Comparison of ENCODE assay signal across 8 cellular contexts in genomic region chr12:107990325-107990724, GRCh38.
DNase-seq lines count a peak whose midpoint lies in the region; ATAC-seq and TF ChIP-seq lines count a peak whose summit lies in the region.

No MANE protein-coding gene starts in this region.

- POLR2A ChIA-PET in activated CD8-positive, alpha-beta T cell treated with anti-CD3 and anti-CD28 coated beads for 36 hours (lab: Charles Lee), result no interaction called here

- no peaks in the 10 kb centered on the region for H3K36me3 Mint-ChIP-seq in activated CD8-positive, alpha-beta T cell treated with anti-CD3 and anti-CD28 coated beads for 36 hours (ENCODE audit: low read depth)
- H3K36me3 Mint-ChIP-seq in glutamatergic neuron (ENCODE audit: unreplicated experiment), result no peaks in the 10 kb centered on the region

- intact Hi-C loops in activated CD8-positive, alpha-beta T cell treated with anti-CD3 and anti-CD28 coated beads for 36 hours (cut with micrococcal nuclease), result loop anchor here (5.0 to 10.0 kb wide), 3 partner anchors 194 to 522 kb away; no protein-coding TSS in a partner anchor

- H3K4me1 Mint-ChIP-seq in activated CD8-positive, alpha-beta T cell treated with anti-CD3 and anti-CD28 coated beads for 36 hours (ENCODE audit: low read depth), result no peaks in the 10 kb centered on the region
- H3K4me1 Mint-ChIP-seq in glutamatergic neuron (ENCODE audit: low read depth, unreplicated experiment), result no peaks in the 10 kb centered on the region

- H3K27ac Mint-ChIP-seq in activated CD8-positive, alpha-beta T cell treated with anti-CD3 and anti-CD28 coated beads for 36 hours, result no peak overlapping the region
- H3K27ac Mint-ChIP-seq in glutamatergic neuron (ENCODE audit: unreplicated experiment), result no peak overlapping the region

- no peak overlapping the region for H3K4me3 Mint-ChIP-seq in activated CD8-positive, alpha-beta T cell treated with anti-CD3 and anti-CD28 coated beads for 36 hours
- no peak overlapping the region for H3K4me3 Mint-ChIP-seq in glutamatergic neuron (ENCODE audit: unreplicated experiment)

- DNase-seq in NCI-H1417 (lab: John Stamatoyannopoulos, UW) (peak in 2 of 3 experiments; percentile 54 to 74), NCI-H1417 treated with DMSO at 0.1 percent for 48 hours (lab: John Stamatoyannopoulos, UW) (no peak), NCI-H1694 treated with DMSO at 0.1 percent for 48 hours (lab: John Stamatoyannopoulos, UW) (peak; percentile 42), glutamatergic neuron (peak; percentile 78)
- DNase-seq in activated CD8-positive, alpha-beta T cell treated with anti-CD3 and anti-CD28 coated beads for 36 hours, result peak; percentile 61
- peak; percentile 41 for DNase-seq in stimulated activated CD4-positive, alpha-beta T cell treated with anti-CD3 and anti-CD28 coated beads, Interleukin-15, amount 100 ng/mL, for 24 hours

- no peak for ATAC-seq in activated CD8-positive, alpha-beta T cell treated with anti-CD3 and anti-CD28 coated beads for 36 hours
- no peak for ATAC-seq in HG02884 (IDR thresholded peaks at IDR 0.05; ENCODE audit: unreplicated experiment)
- ATAC-seq in GM21447 (IDR thresholded peaks at IDR 0.05; ENCODE audit: unreplicated experiment), result no peak

- no peaks in the 10 kb centered on the region for H3K9me3 Mint-ChIP-seq in activated CD8-positive, alpha-beta T cell treated with anti-CD3 and anti-CD28 coated beads for 36 hours
- H3K9me3 Mint-ChIP-seq in glutamatergic neuron (ENCODE audit: unreplicated experiment), result peaks cover 2% of the 10 kb centered on the region

- CTCF ChIA-PET in activated CD8-positive, alpha-beta T cell treated with anti-CD3 and anti-CD28 coated beads for 36 hours (lab: Charles Lee), result interaction anchor here (0.6 to 5.6 kb wide), 18 partner anchors 9 to 523 kb away, joined by 3 to 36 read pairs (median 4); no protein-coding TSS in a partner anchor

- peak; percentile 41 for TF ChIP-seq CTCF in activated CD8-positive, alpha-beta T cell treated with anti-CD3 and anti-CD28 coated beads for 36 hours (IDR thresholded peaks at IDR 0.05)
- TF ChIP-seq CTCF in glutamatergic neuron (IDR thresholded peaks at IDR 0.05; ENCODE audit: partially characterized antibody, unreplicated experiment), result peak; percentile 59

- H3K27me3 Mint-ChIP-seq in activated CD8-positive, alpha-beta T cell treated with anti-CD3 and anti-CD28 coated beads for 36 hours, result peaks cover 12% of the 10 kb centered on the region
- H3K27me3 Mint-ChIP-seq in glutamatergic neuron (ENCODE audit: unreplicated experiment), result peaks cover 2% of the 10 kb centered on the region
